Comparison of ENCODE assay signal across 24 cellular contexts in the genomic region with DNA sequence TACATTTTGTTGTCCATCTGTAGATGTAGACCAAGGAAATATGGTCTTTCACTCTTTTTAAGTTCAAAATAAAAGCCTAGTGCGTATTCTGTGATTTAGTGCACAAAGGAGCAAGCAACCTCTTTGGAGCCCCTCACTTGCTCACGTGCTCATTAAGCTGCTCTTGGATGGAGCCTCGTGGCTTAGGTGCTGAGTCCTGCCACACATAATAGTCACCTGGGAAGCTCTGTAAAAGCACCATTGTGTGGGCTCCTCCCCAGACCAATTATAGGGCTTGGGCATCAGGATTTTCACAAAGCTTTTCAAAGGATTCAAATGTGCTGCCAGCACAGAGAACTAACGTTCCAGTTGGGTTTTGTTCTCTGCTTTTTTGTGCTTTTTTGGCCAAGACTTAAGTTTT.
DNase-seq lines count a peak whose midpoint lies in the region.
"Had no signal": no experiment of that assay in that cellular context is flagged by ENCODE, and none has a peak within 500 bp of the region (broad histone marks: within the 10 kb centered on the region; RNA-seq: fewer than 3 reads in every experiment).

No MANE protein-coding gene starts in this region.

- no peak overlapping the region for H3K4me3 ChIP-seq in effector memory CD4-positive, alpha-beta T cell (ENCODE audit: insufficient read depth, low read depth, low read length, poor library complexity, severe bottlenecking)
- H3K4me3 ChIP-seq: A549; BLaER1 treated with 17β-estradiol and CSF1 and Interleukin-3, amounts not matched to agents 10 nM and 100 nM; SJCRH30 had no signal

- H3K27me3 ChIP-seq in effector memory CD4-positive, alpha-beta T cell (replicated peaks; ENCODE audit: control insufficient read depth, insufficient read depth, low read length, poor library complexity, severe bottlenecking) = no peaks in the 10 kb centered on the region
- H3K27me3 ChIP-seq: BLaER1 treated with 17β-estradiol and CSF1 and Interleukin-3, amounts not matched to agents 10 nM and 100 nM; SJCRH30 had no signal

- DNase-seq in NCI-H345 (lab: John Stamatoyannopoulos, UW) (peak; percentile 22), NCI-H345 treated with DMSO at 0.1 percent for 48 hours (lab: John Stamatoyannopoulos, UW; ENCODE audit: unreplicated experiment) (no peak), NCI-H1436 (lab: John Stamatoyannopoulos, UW) (peak; percentile 25), NCI-H69 (lab: John Stamatoyannopoulos, UW) (peak; percentile 80), HT-29 (ENCODE audit: low spot score) (no peak)
- no peak for DNase-seq in effector memory CD4-positive, alpha-beta T cell
- DNase-seq in stimulated activated CD4-positive, alpha-beta T cell treated with anti-CD3 and anti-CD28 coated beads, Interleukin-4, amount 100 ng/mL, for 1 hour = no peak
- DNase-seq: AML-193; CD4-positive, alpha-beta T cell; DMS53; H7; Karpas-422; MV-4-11; NCI-H1105; NCI-H187 treated with DMSO at 0.1 percent for 48 hours; NCI-H2171; NCI-H446 treated with DMSO at 0.1 percent for 48 hours; NCI-H526; NK-92 treated with Interleukin-12 subunit alpha and Interleukin-12 subunit beta, amount 100 ng/mL, for 24 hours; PC-3; SJCRH30; T-helper 2 cell had no signal

- H3K36me3 ChIP-seq in effector memory CD4-positive, alpha-beta T cell (ENCODE audit: control insufficient read depth, insufficient read depth, low read length) = no peaks in the 10 kb centered on the region
- H3K36me3 ChIP-seq: BLaER1 treated with 17β-estradiol and CSF1 and Interleukin-3, amounts not matched to agents 10 nM and 100 nM; SJCRH30 had no signal

- no peaks in the 10 kb centered on the region for H3K9me3 ChIP-seq in effector memory CD4-positive, alpha-beta T cell (ENCODE audit: control insufficient read depth, low read length)
- H3K9me3 ChIP-seq: A549, SJCRH30 had no signal

- H3K27ac ChIP-seq in effector memory CD4-positive, alpha-beta T cell (ENCODE audit: insufficient read depth, low read length, poor library complexity, severe bottlenecking) = no peak overlapping the region
- H3K27ac ChIP-seq: A549; BLaER1 treated with 17β-estradiol and CSF1 and Interleukin-3, amounts not matched to agents 10 nM and 100 nM; SJCRH30 had no signal

- H3K4me1 ChIP-seq in effector memory CD4-positive, alpha-beta T cell (ENCODE audit: control insufficient read depth, insufficient read depth, low read length, poor library complexity, severe bottlenecking) = no peaks in the 10 kb centered on the region
- H3K4me1 ChIP-seq: A549; BLaER1 treated with 17β-estradiol and CSF1 and Interleukin-3, amounts not matched to agents 10 nM and 100 nM had no signal

Comparison
In these comparisons a context has a peak if more than half of its experiments do, and no peak if none do; other contexts are left out.
1. DNase-seq: peak in NCI-H345 (single experiment), NCI-H1436 (single experiment) and NCI-H69 (single experiment); none in NCI-H345 treated with DMSO at 0.1 percent for 48 hours (single experiment), effector memory CD4-positive, alpha-beta T cell (0 of 3), stimulated activated CD4-positive, alpha-beta T cell treated with anti-CD3 and anti-CD28 coated beads, Interleukin-4, amount 100 ng/mL, for 1 hour (single experiment) and HT-29 (single experiment).